Comparison of ENCODE assay signal across 1 cellular context in the genomic region with DNA sequence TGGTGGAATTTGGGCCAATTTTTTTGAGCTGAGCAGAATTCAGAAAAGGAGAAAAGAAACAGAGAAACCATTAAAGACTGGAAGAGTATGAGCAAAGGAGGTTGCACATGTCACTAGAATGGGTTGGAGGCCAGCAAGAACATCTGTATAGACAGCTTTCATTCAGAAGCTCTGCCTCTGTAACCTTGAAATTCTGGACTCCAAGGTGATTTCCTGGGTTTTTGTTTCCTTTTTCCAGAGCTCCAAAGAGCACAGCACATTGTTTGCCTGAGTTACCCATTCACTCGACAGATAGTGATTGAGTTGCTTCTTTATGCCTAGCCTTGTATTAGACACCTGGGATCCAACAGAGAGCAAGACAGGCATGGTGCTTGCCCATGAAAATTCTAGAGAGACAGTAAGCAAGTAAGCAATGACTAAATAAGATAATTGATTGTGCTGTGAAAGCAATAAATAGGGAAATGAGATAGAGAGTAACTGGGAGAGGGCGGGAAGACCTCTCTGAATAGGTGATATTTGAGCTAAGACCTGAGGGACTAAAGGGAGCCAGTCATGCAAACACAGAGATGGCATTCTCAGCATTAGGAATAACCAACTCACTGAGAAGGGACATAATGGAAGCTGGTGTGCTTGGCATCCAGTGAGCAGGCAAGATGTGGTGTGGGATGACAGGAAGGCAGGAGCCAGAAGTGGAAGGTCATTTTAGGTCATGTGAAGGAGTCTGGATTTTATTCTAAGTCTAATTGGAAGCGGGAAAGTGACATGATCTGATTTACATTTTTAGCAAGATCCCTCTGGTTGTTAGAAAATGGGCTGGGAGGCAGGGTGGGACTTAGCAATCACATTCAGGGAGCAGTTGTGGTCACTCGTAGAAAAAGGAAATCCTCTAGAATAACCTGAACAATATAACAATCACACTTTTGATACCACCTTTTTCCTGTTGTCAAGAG.
TF ChIP-seq lines count a peak whose summit lies in the region.

No MANE protein-coding gene starts in this region.

TF ChIP-seq in HepG2, 621 proteins besides CTCF, POLR2A, EP300 and RAD21 (continued from another document and continues in another):
- TF ChIP-seq, protein P1, sequence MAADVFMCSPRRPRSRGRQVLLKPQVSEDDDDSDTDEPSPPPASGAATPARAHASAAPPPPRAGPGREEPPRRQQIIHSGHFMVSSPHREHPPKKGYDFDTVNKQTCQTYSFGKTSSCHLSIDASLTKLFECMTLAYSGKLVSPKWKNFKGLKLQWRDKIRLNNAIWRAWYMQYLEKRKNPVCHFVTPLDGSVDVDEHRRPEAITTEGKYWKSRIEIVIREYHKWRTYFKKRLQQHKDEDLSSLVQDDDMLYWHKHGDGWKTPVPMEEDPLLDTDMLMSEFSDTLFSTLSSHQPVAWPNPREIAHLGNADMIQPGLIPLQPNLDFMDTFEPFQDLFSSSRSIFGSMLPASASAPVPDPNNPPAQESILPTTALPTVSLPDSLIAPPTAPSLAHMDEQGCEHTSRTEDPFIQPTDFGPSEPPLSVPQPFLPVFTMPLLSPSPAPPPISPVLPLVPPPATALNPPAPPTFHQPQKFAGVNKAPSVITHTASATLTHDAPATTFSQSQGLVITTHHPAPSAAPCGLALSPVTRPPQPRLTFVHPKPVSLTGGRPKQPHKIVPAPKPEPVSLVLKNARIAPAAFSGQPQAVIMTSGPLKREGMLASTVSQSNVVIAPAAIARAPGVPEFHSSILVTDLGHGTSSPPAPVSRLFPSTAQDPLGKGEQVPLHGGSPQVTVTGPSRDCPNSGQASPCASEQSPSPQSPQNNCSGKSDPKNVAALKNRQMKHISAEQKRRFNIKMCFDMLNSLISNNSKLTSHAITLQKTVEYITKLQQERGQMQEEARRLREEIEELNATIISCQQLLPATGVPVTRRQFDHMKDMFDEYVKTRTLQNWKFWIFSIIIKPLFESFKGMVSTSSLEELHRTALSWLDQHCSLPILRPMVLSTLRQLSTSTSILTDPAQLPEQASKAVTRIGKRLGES (CRISPR knock-in tag; IDR thresholded peaks at IDR 0.05; ENCODE audit: borderline replicate concordance) = no peak
- TF ChIP-seq MAZ (IDR thresholded peaks at IDR 0.05; ENCODE audit: borderline replicate concordance, low read depth, low read length) = no peak
- no peak for TF ChIP-seq MAZ (CRISPR knock-in tag; IDR thresholded peaks at IDR 0.05; ENCODE audit: low read depth)
- TF ChIP-seq, protein P2, sequence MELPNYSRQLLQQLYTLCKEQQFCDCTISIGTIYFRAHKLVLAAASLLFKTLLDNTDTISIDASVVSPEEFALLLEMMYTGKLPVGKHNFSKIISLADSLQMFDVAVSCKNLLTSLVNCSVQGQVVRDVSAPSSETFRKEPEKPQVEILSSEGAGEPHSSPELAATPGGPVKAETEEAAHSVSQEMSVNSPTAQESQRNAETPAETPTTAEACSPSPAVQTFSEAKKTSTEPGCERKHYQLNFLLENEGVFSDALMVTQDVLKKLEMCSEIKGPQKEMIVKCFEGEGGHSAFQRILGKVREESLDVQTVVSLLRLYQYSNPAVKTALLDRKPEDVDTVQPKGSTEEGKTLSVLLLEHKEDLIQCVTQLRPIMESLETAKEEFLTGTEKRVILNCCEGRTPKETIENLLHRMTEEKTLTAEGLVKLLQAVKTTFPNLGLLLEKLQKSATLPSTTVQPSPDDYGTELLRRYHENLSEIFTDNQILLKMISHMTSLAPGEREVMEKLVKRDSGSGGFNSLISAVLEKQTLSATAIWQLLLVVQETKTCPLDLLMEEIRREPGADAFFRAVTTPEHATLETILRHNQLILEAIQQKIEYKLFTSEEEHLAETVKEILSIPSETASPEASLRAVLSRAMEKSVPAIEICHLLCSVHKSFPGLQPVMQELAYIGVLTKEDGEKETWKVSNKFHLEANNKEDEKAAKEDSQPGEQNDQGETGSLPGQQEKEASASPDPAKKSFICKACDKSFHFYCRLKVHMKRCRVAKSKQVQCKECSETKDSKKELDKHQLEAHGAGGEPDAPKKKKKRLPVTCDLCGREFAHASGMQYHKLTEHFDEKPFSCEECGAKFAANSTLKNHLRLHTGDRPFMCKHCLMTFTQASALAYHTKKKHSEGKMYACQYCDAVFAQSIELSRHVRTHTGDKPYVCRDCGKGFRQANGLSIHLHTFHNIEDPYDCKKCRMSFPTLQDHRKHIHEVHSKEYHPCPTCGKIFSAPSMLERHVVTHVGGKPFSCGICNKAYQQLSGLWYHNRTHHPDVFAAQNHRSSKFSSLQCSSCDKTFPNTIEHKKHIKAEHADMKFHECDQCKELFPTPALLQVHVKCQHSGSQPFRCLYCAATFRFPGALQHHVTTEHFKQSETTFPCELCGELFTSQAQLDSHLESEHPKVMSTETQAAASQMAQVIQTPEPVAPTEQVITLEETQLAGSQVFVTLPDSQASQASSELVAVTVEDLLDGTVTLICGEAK (IDR thresholded peaks at IDR 0.05) = no peak
- TF ChIP-seq, protein P2 (CRISPR knock-in tag; IDR thresholded peaks at IDR 0.05) = no peak
- no peak for TF ChIP-seq ZNF749 (CRISPR knock-in tag; IDR thresholded peaks at IDR 0.05; ENCODE audit: borderline replicate concordance)
- TF ChIP-seq ATAD3A (CRISPR knock-in tag; IDR thresholded peaks at IDR 0.05) = no peak
- no peak for TF ChIP-seq SETDB1 (CRISPR knock-in tag; IDR thresholded peaks at IDR 0.05; ENCODE audit: borderline replicate concordance)
- TF ChIP-seq, protein P3, sequence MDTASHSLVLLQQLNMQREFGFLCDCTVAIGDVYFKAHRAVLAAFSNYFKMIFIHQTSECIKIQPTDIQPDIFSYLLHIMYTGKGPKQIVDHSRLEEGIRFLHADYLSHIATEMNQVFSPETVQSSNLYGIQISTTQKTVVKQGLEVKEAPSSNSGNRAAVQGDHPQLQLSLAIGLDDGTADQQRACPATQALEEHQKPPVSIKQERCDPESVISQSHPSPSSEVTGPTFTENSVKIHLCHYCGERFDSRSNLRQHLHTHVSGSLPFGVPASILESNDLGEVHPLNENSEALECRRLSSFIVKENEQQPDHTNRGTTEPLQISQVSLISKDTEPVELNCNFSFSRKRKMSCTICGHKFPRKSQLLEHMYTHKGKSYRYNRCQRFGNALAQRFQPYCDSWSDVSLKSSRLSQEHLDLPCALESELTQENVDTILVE (CRISPR knock-in tag; IDR thresholded peaks at IDR 0.05) = no peak
- TF ChIP-seq CENPX (CRISPR knock-in tag; IDR thresholded peaks at IDR 0.05) = no peak
- TF ChIP-seq, protein P4, sequence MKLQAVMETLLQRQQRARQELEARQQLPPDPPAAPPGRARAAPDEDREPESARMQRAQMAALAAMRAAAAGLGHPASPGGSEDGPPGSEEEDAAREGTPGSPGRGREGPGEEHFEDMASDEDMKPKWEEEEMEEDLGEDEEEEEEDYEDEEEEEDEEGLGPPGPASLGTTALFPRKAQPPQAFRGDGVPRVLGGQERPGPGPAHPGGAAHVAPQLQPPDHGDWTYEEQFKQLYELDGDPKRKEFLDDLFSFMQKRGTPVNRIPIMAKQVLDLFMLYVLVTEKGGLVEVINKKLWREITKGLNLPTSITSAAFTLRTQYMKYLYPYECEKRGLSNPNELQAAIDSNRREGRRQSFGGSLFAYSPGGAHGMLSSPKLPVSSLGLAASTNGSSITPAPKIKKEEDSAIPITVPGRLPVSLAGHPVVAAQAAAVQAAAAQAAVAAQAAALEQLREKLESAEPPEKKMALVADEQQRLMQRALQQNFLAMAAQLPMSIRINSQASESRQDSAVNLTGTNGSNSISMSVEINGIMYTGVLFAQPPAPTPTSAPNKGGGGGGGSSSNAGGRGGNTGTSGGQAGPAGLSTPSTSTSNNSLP (IDR thresholded peaks at IDR 0.05; ENCODE audit: low read depth, low read length) = no peak
- no peak; the same call in 2 of the 3 replicates for TF ChIP-seq MXI1 (IDR thresholded peaks at IDR 0.05; ENCODE audit: borderline replicate concordance, low read depth, low read length)
- no peak for TF ChIP-seq ASH2L (IDR thresholded peaks at IDR 0.05; ENCODE audit: insufficient read length, low read depth, low read length)
- TF ChIP-seq PTBP1 (IDR thresholded peaks at IDR 0.05; ENCODE audit: low read depth, low read length, poor library complexity, severe bottlenecking) = no peak
- peak; percentile 28; the same call in 1 of the 2 replicates for TF ChIP-seq KDM2A (CRISPR knock-in tag; IDR thresholded peaks at IDR 0.05; ENCODE audit: borderline replicate concordance, low read depth)
- no peak for TF ChIP-seq ZZZ3 (CRISPR knock-in tag; IDR thresholded peaks at IDR 0.05; ENCODE audit: borderline replicate concordance)
- no peak; the same call in 1 of the 2 replicates for TF ChIP-seq ZNF160 (CRISPR knock-in tag; IDR thresholded peaks at IDR 0.05)
- TF ChIP-seq, protein P5, sequence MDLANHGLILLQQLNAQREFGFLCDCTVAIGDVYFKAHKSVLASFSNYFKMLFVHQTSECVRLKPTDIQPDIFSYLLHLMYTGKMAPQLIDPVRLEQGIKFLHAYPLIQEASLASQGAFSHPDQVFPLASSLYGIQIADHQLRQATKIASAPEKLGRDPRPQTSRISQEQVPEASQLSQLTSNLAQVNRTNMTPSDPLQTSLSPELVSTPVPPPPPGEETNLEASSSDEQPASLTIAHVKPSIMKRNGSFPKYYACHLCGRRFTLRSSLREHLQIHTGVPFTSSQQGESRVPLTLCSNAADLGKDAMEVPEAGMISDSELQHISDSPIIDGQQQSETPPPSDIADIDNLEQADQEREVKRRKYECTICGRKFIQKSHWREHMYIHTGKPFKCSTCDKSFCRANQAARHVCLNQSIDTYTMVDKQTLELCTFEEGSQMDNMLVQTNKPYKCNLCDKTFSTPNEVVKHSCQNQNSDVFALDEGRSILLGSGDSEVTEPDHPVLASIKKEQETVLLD (CRISPR knock-in tag; IDR thresholded peaks at IDR 0.05; ENCODE audit: low read depth) = no peak
- no peak for TF ChIP-seq ZNF451 (CRISPR knock-in tag; IDR thresholded peaks at IDR 0.05)
- no peak for TF ChIP-seq KLF15 (CRISPR knock-in tag; IDR thresholded peaks at IDR 0.05; ENCODE audit: borderline replicate concordance)
- 0 out of 2 replicates have a peak, but pooled peaks have one; percentile 52 for TF ChIP-seq NFIC (IDR thresholded peaks at IDR 0.05; ENCODE audit: low read length)
- no peak for TF ChIP-seq ZNF33B (CRISPR knock-in tag; IDR thresholded peaks at IDR 0.05)
- TF ChIP-seq, protein P6, sequence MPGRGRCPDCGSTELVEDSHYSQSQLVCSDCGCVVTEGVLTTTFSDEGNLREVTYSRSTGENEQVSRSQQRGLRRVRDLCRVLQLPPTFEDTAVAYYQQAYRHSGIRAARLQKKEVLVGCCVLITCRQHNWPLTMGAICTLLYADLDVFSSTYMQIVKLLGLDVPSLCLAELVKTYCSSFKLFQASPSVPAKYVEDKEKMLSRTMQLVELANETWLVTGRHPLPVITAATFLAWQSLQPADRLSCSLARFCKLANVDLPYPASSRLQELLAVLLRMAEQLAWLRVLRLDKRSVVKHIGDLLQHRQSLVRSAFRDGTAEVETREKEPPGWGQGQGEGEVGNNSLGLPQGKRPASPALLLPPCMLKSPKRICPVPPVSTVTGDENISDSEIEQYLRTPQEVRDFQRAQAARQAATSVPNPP (CRISPR knock-in tag; IDR thresholded peaks at IDR 0.05) = no peak
- TF ChIP-seq ZSCAN20 (CRISPR knock-in tag; IDR thresholded peaks at IDR 0.05; ENCODE audit: borderline replicate concordance) = no peak
- TF ChIP-seq ZNF263 (CRISPR knock-in tag; IDR thresholded peaks at IDR 0.05) = no peak
- TF ChIP-seq, protein P7, sequence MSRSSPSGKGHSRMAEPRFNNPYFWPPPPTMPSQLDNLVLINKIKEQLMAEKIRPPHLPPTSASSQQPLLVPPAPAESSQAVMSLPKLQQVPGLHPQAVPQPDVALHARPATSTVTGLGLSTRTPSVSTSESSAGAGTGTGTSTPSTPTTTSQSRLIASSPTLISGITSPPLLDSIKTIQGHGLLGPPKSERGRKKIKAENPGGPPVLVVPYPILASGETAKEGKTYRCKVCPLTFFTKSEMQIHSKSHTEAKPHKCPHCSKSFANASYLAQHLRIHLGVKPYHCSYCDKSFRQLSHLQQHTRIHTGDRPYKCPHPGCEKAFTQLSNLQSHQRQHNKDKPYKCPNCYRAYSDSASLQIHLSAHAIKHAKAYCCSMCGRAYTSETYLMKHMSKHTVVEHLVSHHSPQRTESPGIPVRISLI (CRISPR knock-in tag; IDR thresholded peaks at IDR 0.05; ENCODE audit: borderline replicate concordance) = peak; percentile 34; the same call in 1 of the 2 replicates
- no peak for TF ChIP-seq NRL (CRISPR knock-in tag; IDR thresholded peaks at IDR 0.05; ENCODE audit: borderline replicate concordance)
- no peak for TF ChIP-seq AGO1 (IDR thresholded peaks at IDR 0.05; ENCODE audit: low read depth, low read length, poor library complexity, severe bottlenecking)
- no peak for TF ChIP-seq ZNF883 (CRISPR knock-in tag; IDR thresholded peaks at IDR 0.05; ENCODE audit: not compliant biosample characterization)
- TF ChIP-seq ZBTB7B (CRISPR knock-in tag; IDR thresholded peaks at IDR 0.05) = 0 out of 2 replicates have a peak, but pooled peaks have one; percentile 32
- TF ChIP-seq NFIB (CRISPR knock-in tag; IDR thresholded peaks at IDR 0.05; ENCODE audit: borderline replicate concordance) = no peak
- 0 out of 2 replicates have a peak, but pooled peaks have one; percentile 44 for TF ChIP-seq ZNF614 (CRISPR knock-in tag; IDR thresholded peaks at IDR 0.05; ENCODE audit: borderline replicate concordance)
- no peak for TF ChIP-seq ZNF761 (CRISPR knock-in tag; conservative IDR thresholded peaks at IDR 0.05)
- TF ChIP-seq CBX2 (IDR thresholded peaks at IDR 0.05; ENCODE audit: low read depth, low read length) = no peak
- TF ChIP-seq CBX2 (CRISPR knock-in tag; IDR thresholded peaks at IDR 0.05; ENCODE audit: low read depth) = no peak
- TF ChIP-seq NFRKB (IDR thresholded peaks at IDR 0.05) = no peak
- no peak for TF ChIP-seq FOXC1 (CRISPR knock-in tag; IDR thresholded peaks at IDR 0.05; ENCODE audit: borderline replicate concordance)
- TF ChIP-seq NR2F2 (IDR thresholded peaks at IDR 0.05; ENCODE audit: borderline replicate concordance, low read depth) = no peak
- no peak for TF ChIP-seq FLYWCH1 (CRISPR knock-in tag; IDR thresholded peaks at IDR 0.05)
- no peak for TF ChIP-seq ATF1 (CRISPR knock-in tag; IDR thresholded peaks at IDR 0.05)
